In genomic region chr4:48681856-48682255, GRCh38 we compare ENCODE assay signal across 8 cellular contexts.
DNase-seq lines count a peak whose midpoint lies in the region; ATAC-seq and TF ChIP-seq lines count a peak whose summit lies in the region.

No MANE protein-coding gene starts in this region.

- H3K4me1 ChIP-seq in OCI-LY3 (ENCODE audit: low read length), result peaks cover 29% of the 10 kb centered on the region

- CTCF ChIA-PET in activated CD8-positive, alpha-beta memory T cell treated with anti-CD3 and anti-CD28 coated beads, Interleukin-2, amount 10 ng/mL, durations not matched to agents 7 days and 5 days (lab: Charles Lee), result interaction anchor here (0.7 to 4.5 kb wide), 2 partner anchors 14 to 103 kb away, joined by 4 to 16 read pairs; no protein-coding TSS in a partner anchor

- H3K4me3 Mint-ChIP-seq in activated CD8-positive, alpha-beta memory T cell treated with anti-CD3 and anti-CD28 coated beads, Interleukin-2, amount 10 ng/mL, durations not matched to agents 7 days and 5 days, result no peak overlapping the region
- H3K4me3 Mint-ChIP-seq in HFFc6, result no peak overlapping the region

- peaks cover 37% of the 10 kb centered on the region for H4K20me1 ChIP-seq in OCI-LY3 (ENCODE audit: insufficient read depth, low read length)

- TF ChIP-seq POLR2A in erythroblast (IDR thresholded peaks at IDR 0.05; ENCODE audit: low read length), result no peak

- peaks cover 9% of the 10 kb centered on the region for H3K79me2 ChIP-seq in OCI-LY3 (ENCODE audit: low read length)

- H3K36me3 Mint-ChIP-seq in activated CD8-positive, alpha-beta memory T cell treated with anti-CD3 and anti-CD28 coated beads, Interleukin-2, amount 10 ng/mL, durations not matched to agents 7 days and 5 days, result peaks cover 10% of the 10 kb centered on the region
- no peaks in the 10 kb centered on the region for H3K36me3 Mint-ChIP-seq in HFFc6 (ENCODE audit: low read depth)

- H3K27me3 Mint-ChIP-seq in activated CD8-positive, alpha-beta memory T cell treated with anti-CD3 and anti-CD28 coated beads, Interleukin-2, amount 10 ng/mL, durations not matched to agents 7 days and 5 days, result no peaks in the 10 kb centered on the region
- H3K27me3 Mint-ChIP-seq in HFFc6 (ENCODE audit: insufficient read depth), result no peaks in the 10 kb centered on the region; the same call in 1 of the 2 replicates

- H3K4me1 Mint-ChIP-seq in activated CD8-positive, alpha-beta memory T cell treated with anti-CD3 and anti-CD28 coated beads, Interleukin-2, amount 10 ng/mL, durations not matched to agents 7 days and 5 days, result peaks cover 17% of the 10 kb centered on the region
- peaks cover 20% of the 10 kb centered on the region for H3K4me1 Mint-ChIP-seq in HFFc6 (ENCODE audit: low read depth)

- H3K4me2 ChIP-seq in OCI-LY3 (ENCODE audit: low read length), result peak overlapping the region; percentile 11; the same call in 1 of the 2 replicates

- H2AFZ ChIP-seq in OCI-LY3 (ENCODE audit: low read depth, low read length), result no peak overlapping the region

- peak; percentile 78 for ATAC-seq in activated CD8-positive, alpha-beta memory T cell treated with anti-CD3 and anti-CD28 coated beads, Interleukin-2, amount 10 ng/mL, durations not matched to agents 7 days and 5 days

- no peaks in the 10 kb centered on the region for H3K27me3 ChIP-seq in OCI-LY3 (ENCODE audit: low read depth, low read length)

- H3K36me3 ChIP-seq in OCI-LY3 (replicated peaks; ENCODE audit: low read depth, low read length), result no peaks in the 10 kb centered on the region

- peak overlapping the region; percentile 32 for H3K27ac Mint-ChIP-seq in activated CD8-positive, alpha-beta memory T cell treated with anti-CD3 and anti-CD28 coated beads, Interleukin-2, amount 10 ng/mL, durations not matched to agents 7 days and 5 days
- H3K27ac Mint-ChIP-seq in HFFc6, result no peak overlapping the region

- no peak for DNase-seq in activated CD8-positive, alpha-beta memory T cell treated with anti-CD3 and anti-CD28 coated beads, Interleukin-2, amount 10 ng/mL, durations not matched to agents 7 days and 5 days
- no peak for DNase-seq in activated CD8-positive, alpha-beta memory T cell treated with anti-CD3 and anti-CD28 coated beads, Interleukin-2, amount 50 U/mL, for 48 hours
- DNase-seq in HFFc6 (peak; percentile 33), erythroblast (lab: John Stamatoyannopoulos, UW) (peak; percentile 75 to 77), UCSD-AML1 (lab: John Stamatoyannopoulos, UW; ENCODE audit: unreplicated experiment) (no peak), DMS153 treated with DMSO at 0.1 percent for 48 hours (lab: John Stamatoyannopoulos, UW; ENCODE audit: unreplicated experiment) (no peak)
- DNase-seq in stimulated activated naive CD4-positive, alpha-beta T cell treated with Interleukin-2 at 50 U/mL for 16 hours (lab: John Stamatoyannopoulos, UW), result peak; percentile 2

- no peaks in the 10 kb centered on the region for H3K9me3 Mint-ChIP-seq in activated CD8-positive, alpha-beta memory T cell treated with anti-CD3 and anti-CD28 coated beads, Interleukin-2, amount 10 ng/mL, durations not matched to agents 7 days and 5 days (ENCODE audit: low read depth)
- no peaks in the 10 kb centered on the region for H3K9me3 Mint-ChIP-seq in HFFc6

- peak; percentile 65 for TF ChIP-seq CTCF in HFFc6 (IDR thresholded peaks at IDR 0.05)
- peak; percentile 54 for TF ChIP-seq CTCF in OCI-LY3 (IDR thresholded peaks at IDR 0.05; ENCODE audit: low read depth, low read length)

- H3K4me3 ChIP-seq in OCI-LY3 (ENCODE audit: low read length), result no peak overlapping the region

- H3K27ac ChIP-seq in OCI-LY3 (ENCODE audit: low read length), result no peak overlapping the region

- no peak overlapping the region for H3K9ac ChIP-seq in OCI-LY3 (ENCODE audit: low read length)

- no peaks in the 10 kb centered on the region for H3K9me3 ChIP-seq in OCI-LY3 (ENCODE audit: insufficient read depth, low read length)

Comparison
In these comparisons a context has a peak if more than half of its experiments do, and no peak if none do; other contexts are left out.
1. DNase-seq: peak in HFFc6 (single experiment), erythroblast (2 of 2) and stimulated activated naive CD4-positive, alpha-beta T cell treated with Interleukin-2 at 50 U/mL for 16 hours (single experiment); none in activated CD8-positive, alpha-beta memory T cell treated with anti-CD3 and anti-CD28 coated beads, Interleukin-2, amount 10 ng/mL, durations not matched to agents 7 days and 5 days (single experiment), activated CD8-positive, alpha-beta memory T cell treated with anti-CD3 and anti-CD28 coated beads, Interleukin-2, amount 50 U/mL, for 48 hours (single experiment), UCSD-AML1 (single experiment) and DMS153 treated with DMSO at 0.1 percent for 48 hours (single experiment).